In genomic region chr4:98663226-98664006, GRCh38 we compare ENCODE assay signal across 7 cellular contexts. TPM values are rescaled to one million over a fixed set of nuclear protein-coding genes. Genes with fewer than 3 reads are reported as not detected.
DNase-seq lines count a peak whose midpoint lies in the region; ATAC-seq and TF ChIP-seq lines count a peak whose summit lies in the region.

No MANE protein-coding gene starts in this region.

- DNase-seq in activated CD4-positive, CD25-positive, alpha-beta regulatory T cell (lab: John Stamatoyannopoulos, UW) = peak in 3 of 4 experiments; percentile 5 to 42 (median 18)
- DNase-seq in endothelial cell (ENCODE audit: low spot score) (peak; percentile 25), brain microvascular endothelial cell (no peak), NK-92 (lab: John Stamatoyannopoulos, UW; ENCODE audit: unreplicated experiment) (no peak)
- peak; percentile 71 for DNase-seq in stimulated activated naive CD4-positive, alpha-beta T cell treated with Interleukin-2 at 50 U/mL for 16 hours (lab: John Stamatoyannopoulos, UW)

- no peaks in the 10 kb centered on the region for H3K9me3 Mint-ChIP-seq in endothelial cell (ENCODE audit: unreplicated experiment)

- no peak for TF ChIP-seq CTCF in endothelial cell (IDR thresholded peaks at IDR 0.05; ENCODE audit: unreplicated experiment)
- TF ChIP-seq CTCF in brain microvascular endothelial cell (IDR thresholded peaks at IDR 0.05; ENCODE audit: low read depth, low read length, missing control alignments) = no peak

- H3K4me1 Mint-ChIP-seq in endothelial cell (ENCODE audit: unreplicated experiment) = peaks cover 27% of the 10 kb centered on the region

- in situ Hi-C loops in brain microvascular endothelial cell (cut with HindIII; ENCODE audit: low pct_ligation_motif_present, low sequenced_read_pairs) = no loop called here

- no peaks in the 10 kb centered on the region for H3K27me3 ChIP-seq in brain microvascular endothelial cell (replicated peaks)

- H3K27me3 Mint-ChIP-seq in endothelial cell (ENCODE audit: unreplicated experiment) = peaks cover 12% of the 10 kb centered on the region

- H3K27ac Mint-ChIP-seq in endothelial cell (ENCODE audit: unreplicated experiment) = peak overlapping the region; percentile 93

- no peaks in the 10 kb centered on the region for H3K36me3 ChIP-seq in brain microvascular endothelial cell (replicated peaks)

- peaks cover 2% of the 10 kb centered on the region for H3K36me3 Mint-ChIP-seq in endothelial cell (ENCODE audit: low read depth, unreplicated experiment)

- H3K4me3 ChIP-seq in brain microvascular endothelial cell (ENCODE audit: low read depth, low read length) = no peak overlapping the region

- peak; percentile 61 for ATAC-seq in GM19328 (IDR thresholded peaks at IDR 0.05; ENCODE audit: unreplicated experiment)
- ATAC-seq in HG03103 (IDR thresholded peaks at IDR 0.05; ENCODE audit: low read depth, unreplicated experiment) = peak; percentile 71

- no peak overlapping the region for H3K4me3 Mint-ChIP-seq in endothelial cell (ENCODE audit: unreplicated experiment)

- no peak overlapping the region for H3K27ac ChIP-seq in brain microvascular endothelial cell

RNA-seq across cellular contexts. Expression of gene TSPAN5, which starts 5.0 kb away (rescaled TPM):
- total RNA-seq in endothelial cell (ENCODE audit: unreplicated experiment) = 21.8 TPM

Comparison
In these comparisons a context has a peak if more than half of its experiments do, and no peak if none do; other contexts are left out.
1. DNase-seq: peak in activated CD4-positive, CD25-positive, alpha-beta regulatory T cell (3 of 4), endothelial cell (single experiment) and stimulated activated naive CD4-positive, alpha-beta T cell treated with Interleukin-2 at 50 U/mL for 16 hours (single experiment); none in brain microvascular endothelial cell (single experiment) and NK-92 (single experiment).